In the genomic region with DNA sequence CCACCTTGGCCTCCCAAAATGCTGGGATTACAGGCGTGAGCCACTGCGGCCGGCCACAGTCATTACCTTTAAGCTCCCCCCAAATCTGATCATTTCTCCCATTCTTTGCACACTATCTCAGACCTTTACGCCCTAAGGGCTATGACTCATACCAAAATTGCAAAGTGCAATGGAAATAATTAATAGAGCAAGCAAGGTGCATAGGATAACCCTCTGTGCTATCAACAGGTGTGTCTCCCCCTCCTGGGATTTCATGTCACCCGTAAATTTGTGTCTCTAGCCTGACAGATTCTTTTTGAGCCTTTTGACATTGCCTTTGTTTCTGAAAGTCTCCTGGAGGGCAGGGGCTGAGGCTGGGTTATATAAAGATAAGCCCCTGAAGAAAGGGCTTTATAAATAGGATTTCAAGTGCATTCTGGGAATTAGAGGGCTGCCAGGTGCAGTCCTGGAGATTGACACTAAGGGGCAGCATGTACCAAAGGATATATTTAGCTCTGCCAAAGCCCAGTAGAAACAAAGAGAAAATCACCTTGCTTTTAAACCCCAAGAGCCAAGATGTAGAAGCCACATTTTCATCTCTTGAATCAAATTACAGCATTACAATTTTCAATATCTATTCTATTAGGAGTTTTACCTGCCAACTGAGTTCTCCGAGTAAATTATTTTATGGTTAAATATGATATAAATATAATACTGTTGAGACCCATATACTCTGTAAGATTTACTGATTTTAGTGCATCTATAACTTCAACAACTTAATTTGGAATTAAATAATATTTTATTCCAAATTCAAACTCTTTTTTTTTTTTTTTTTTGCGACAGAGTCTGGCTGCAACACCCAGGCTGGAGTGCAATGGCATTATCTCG, we compare ENCODE assay signal across 8 cellular contexts. TPM values are rescaled to one million over a fixed set of nuclear protein-coding genes. Genes with fewer than 3 reads are reported as not detected.
DNase-seq lines count a peak whose midpoint lies in the region; ATAC-seq and TF ChIP-seq lines count a peak whose summit lies in the region.

No MANE protein-coding gene starts in this region.

- no peaks in the 10 kb centered on the region; the same call in 1 of the 2 replicates for H3K79me2 ChIP-seq in OCI-LY7 (ENCODE audit: insufficient read depth, low read depth, low read length)

- H3K27me3 ChIP-seq in esophagus squamous epithelium (no peaks in the 10 kb centered on the region), suprapubic skin (no peaks in the 10 kb centered on the region)

- H3K9me3 Mint-ChIP-seq in nephron, result no peaks in the 10 kb centered on the region

- H3K4me3 ChIP-seq in OCI-LY7 (ENCODE audit: low read depth, low read length, poor library complexity, severe bottlenecking) (no peak overlapping the region), esophagus squamous epithelium (no peak overlapping the region), suprapubic skin (no peak overlapping the region)

- no peaks in the 10 kb centered on the region for H3K36me3 Mint-ChIP-seq in nephron (ENCODE audit: low read depth)

- H3K4me3 Mint-ChIP-seq in nephron, result no peak overlapping the region

- H3K9me2 ChIP-seq in OCI-LY7 (ENCODE audit: insufficient read depth, low read length), result no peaks in the 10 kb centered on the region

- H3K9me3 ChIP-seq in OCI-LY7 (ENCODE audit: low read length) (no peaks in the 10 kb centered on the region), esophagus squamous epithelium (no peaks in the 10 kb centered on the region), suprapubic skin (no peaks in the 10 kb centered on the region)

- peak overlapping the region; percentile 58 for H3K4me2 ChIP-seq in OCI-LY7 (ENCODE audit: low read length)

- no peaks in the 10 kb centered on the region for H3K27me3 Mint-ChIP-seq in nephron (ENCODE audit: low read depth)

- peak overlapping the region; percentile 94 for H2AFZ ChIP-seq in OCI-LY7 (ENCODE audit: low read length)

- H3K4me1 ChIP-seq in OCI-LY7 (ENCODE audit: insufficient read depth, low read length, poor library complexity, severe bottlenecking), result peaks cover 44% of the 10 kb centered on the region
- H3K4me1 ChIP-seq in esophagus squamous epithelium, result no peaks in the 10 kb centered on the region
- H3K4me1 ChIP-seq in suprapubic skin, result no peaks in the 10 kb centered on the region

- WGBS in esophagus squamous epithelium, 2 donors, result 53 to 64% methylated on average over 7 to 8 of the region's 8 CpGs
- WGBS in suprapubic skin, result 59% methylated on average over 8 of the region's 8 CpGs

- CTCF ChIA-PET in OCI-LY7 (lab: Charles Lee; ENCODE audit: unreplicated experiment), result interaction anchor here (0.5 kb wide), 1 partner anchor 163 kb away, joined by 3 read pairs; no protein-coding TSS in a partner anchor

- TF ChIP-seq EP300 in Ishikawa (IDR thresholded peaks at IDR 0.05; ENCODE audit: borderline replicate concordance) (no peak), suprapubic skin (IDR thresholded peaks at IDR 0.05) (no peak)

- no peak for TF ChIP-seq POLR2A in esophagus squamous epithelium (IDR thresholded peaks at IDR 0.05)
- no peak for TF ChIP-seq POLR2A in suprapubic skin (IDR thresholded peaks at IDR 0.05)

- peaks cover 6% of the 10 kb centered on the region for H3K4me1 Mint-ChIP-seq in nephron

- H3K27ac Mint-ChIP-seq in nephron, result peak overlapping the region in 2 of 3 experiments; percentile 17 to 33

- H4K20me1 ChIP-seq in OCI-LY7 (ENCODE audit: insufficient read depth, low read length), result no peaks in the 10 kb centered on the region

- H3K36me3 ChIP-seq in OCI-LY7 (ENCODE audit: insufficient read depth, low read length) (no peaks in the 10 kb centered on the region), esophagus squamous epithelium (no peaks in the 10 kb centered on the region), suprapubic skin (no peaks in the 10 kb centered on the region)

- intact Hi-C loops in OCI-LY7 (cut with micrococcal nuclease; ENCODE audit: unreplicated experiment) (loop anchor here (1.0 to 2.0 kb wide), 5 partner anchors 148 to 624 kb away; a partner anchor contains a TSS), esophagus squamous epithelium (cut with DNase I) (no loop called here)

- TF ChIP-seq CTCF in GM12873 (IDR thresholded peaks at IDR 0.05; ENCODE audit: insufficient read depth, low read depth, low read length, missing control alignments) (peak; percentile 79), OCI-LY7 (conservative IDR thresholded peaks at IDR 0.05; ENCODE audit: low read length) (peak; percentile 96), esophagus squamous epithelium (IDR thresholded peaks at IDR 0.05) (peak; percentile 42 to 80 (median 68)), nephron (IDR thresholded peaks at IDR 0.05; ENCODE audit: unreplicated experiment in 3 of 3) (peak; percentile 82 to 92 (median 87)), suprapubic skin (IDR thresholded peaks at IDR 0.05) (peak; percentile 59 to 77)

- DNase-seq in OCI-LY7 (ENCODE audit: low spot score) (peak; percentile 85), activated T-cell treated with anti-CD3 and anti-CD28 coated beads for 24 hours (ENCODE audit: low read depth) (peak; percentile 43), esophagus squamous epithelium (lab: John Stamatoyannopoulos, UW) (no peak), suprapubic skin (ENCODE audit: low spot score in 2 of 2) (no peak)

- POLR2A ChIA-PET in OCI-LY7 (lab: Charles Lee), result interaction anchor here (0.5 to 1.1 kb wide), 4 partner anchors 10 to 277 kb away, joined by 3 to 4 read pairs (median 4); no protein-coding TSS in a partner anchor

- TF ChIP-seq RAD21 in Ishikawa (IDR thresholded peaks at IDR 0.05; ENCODE audit: low read depth), result peak; percentile 93

- no peak overlapping the region for H3K27ac ChIP-seq in OCI-LY7 (ENCODE audit: low read depth, low read length, poor library complexity, severe bottlenecking)
- no peak overlapping the region for H3K27ac ChIP-seq in esophagus squamous epithelium
- H3K27ac ChIP-seq in suprapubic skin, result no peak overlapping the region

- no peak for ATAC-seq in GM19324 (IDR thresholded peaks at IDR 0.05; ENCODE audit: low FRiP score, unreplicated experiment)

- no TSS peak for BruUV-seq in OCI-LY7 (replicated peaks; lab: Mats Ljungman, UMichigan)

TF ChIP-seq in Ishikawa, 13 proteins besides CTCF, POLR2A, EP300 and RAD21:
- TF ChIP-seq, protein P1, sequence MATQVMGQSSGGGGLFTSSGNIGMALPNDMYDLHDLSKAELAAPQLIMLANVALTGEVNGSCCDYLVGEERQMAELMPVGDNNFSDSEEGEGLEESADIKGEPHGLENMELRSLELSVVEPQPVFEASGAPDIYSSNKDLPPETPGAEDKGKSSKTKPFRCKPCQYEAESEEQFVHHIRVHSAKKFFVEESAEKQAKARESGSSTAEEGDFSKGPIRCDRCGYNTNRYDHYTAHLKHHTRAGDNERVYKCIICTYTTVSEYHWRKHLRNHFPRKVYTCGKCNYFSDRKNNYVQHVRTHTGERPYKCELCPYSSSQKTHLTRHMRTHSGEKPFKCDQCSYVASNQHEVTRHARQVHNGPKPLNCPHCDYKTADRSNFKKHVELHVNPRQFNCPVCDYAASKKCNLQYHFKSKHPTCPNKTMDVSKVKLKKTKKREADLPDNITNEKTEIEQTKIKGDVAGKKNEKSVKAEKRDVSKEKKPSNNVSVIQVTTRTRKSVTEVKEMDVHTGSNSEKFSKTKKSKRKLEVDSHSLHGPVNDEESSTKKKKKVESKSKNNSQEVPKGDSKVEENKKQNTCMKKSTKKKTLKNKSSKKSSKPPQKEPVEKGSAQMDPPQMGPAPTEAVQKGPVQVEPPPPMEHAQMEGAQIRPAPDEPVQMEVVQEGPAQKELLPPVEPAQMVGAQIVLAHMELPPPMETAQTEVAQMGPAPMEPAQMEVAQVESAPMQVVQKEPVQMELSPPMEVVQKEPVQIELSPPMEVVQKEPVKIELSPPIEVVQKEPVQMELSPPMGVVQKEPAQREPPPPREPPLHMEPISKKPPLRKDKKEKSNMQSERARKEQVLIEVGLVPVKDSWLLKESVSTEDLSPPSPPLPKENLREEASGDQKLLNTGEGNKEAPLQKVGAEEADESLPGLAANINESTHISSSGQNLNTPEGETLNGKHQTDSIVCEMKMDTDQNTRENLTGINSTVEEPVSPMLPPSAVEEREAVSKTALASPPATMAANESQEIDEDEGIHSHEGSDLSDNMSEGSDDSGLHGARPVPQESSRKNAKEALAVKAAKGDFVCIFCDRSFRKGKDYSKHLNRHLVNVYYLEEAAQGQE (IDR thresholded peaks at IDR 0.05; ENCODE audit: low read depth), result no peak

RNA-seq across cellular contexts. Expression of a gene that starts 18.2 kb away (rescaled TPM):
- 42.2 and 51.1 TPM in 2 replicates for total RNA-seq in OCI-LY7 (2014; rRNA removed; shearing (Covaris generic))
- total RNA-seq in OCI-LY7 (2022) (66.6 and 76.6 TPM in 2 replicates), esophagus squamous epithelium (under 1 TPM in 1 of 4 donors, not detected in 3; 0.53 TPM), suprapubic skin (not detected)

RNA-seq across cellular contexts. Expression of a gene that starts 49.2 kb away (rescaled TPM):
- not detected in 2 replicates for total RNA-seq in OCI-LY7 (2014; rRNA removed; shearing (Covaris generic))
- not detected in 2 replicates for total RNA-seq in OCI-LY7 (2022)
- 10 to 100 TPM in 2 of 4 donors, 1 to 10 TPM in 2; 9.0 to 15.8 (median 11.8) TPM for total RNA-seq in esophagus squamous epithelium
- 100 to 1,000 TPM in 2 of 4 donors, 10 to 100 TPM in 2; 20.8 to 107 (median 77.7) TPM for total RNA-seq in suprapubic skin

Comparison
In these comparisons a context has a peak if more than half of its experiments do, and no peak if none do; other contexts are left out.
1. DNase-seq: peak in OCI-LY7 (single experiment) and activated T-cell treated with anti-CD3 and anti-CD28 coated beads for 24 hours (single experiment); none in esophagus squamous epithelium (single experiment) and suprapubic skin (0 of 2).
2. RNA of a gene that starts 18.2 kb away (total RNA-seq): 42.2 to 76.6 TPM in OCI-LY7; 0.53 TPM in esophagus squamous epithelium and not detected in suprapubic skin; every median in the first group is over 10 times any median in the second.
3. RNA of a gene that starts 49.2 kb away (total RNA-seq): 20.8 to 107 TPM in suprapubic skin and 9.0 to 15.8 TPM in esophagus squamous epithelium; not detected in OCI-LY7; every median in the first group is over 4 times any median in the second.
4. Peak in every context shown above with its lines, with median percentiles within 50 percentile points of each other: CTCF ChIP-seq.